ENCODE assay signal across 12 cellular contexts in the genomic region with DNA sequence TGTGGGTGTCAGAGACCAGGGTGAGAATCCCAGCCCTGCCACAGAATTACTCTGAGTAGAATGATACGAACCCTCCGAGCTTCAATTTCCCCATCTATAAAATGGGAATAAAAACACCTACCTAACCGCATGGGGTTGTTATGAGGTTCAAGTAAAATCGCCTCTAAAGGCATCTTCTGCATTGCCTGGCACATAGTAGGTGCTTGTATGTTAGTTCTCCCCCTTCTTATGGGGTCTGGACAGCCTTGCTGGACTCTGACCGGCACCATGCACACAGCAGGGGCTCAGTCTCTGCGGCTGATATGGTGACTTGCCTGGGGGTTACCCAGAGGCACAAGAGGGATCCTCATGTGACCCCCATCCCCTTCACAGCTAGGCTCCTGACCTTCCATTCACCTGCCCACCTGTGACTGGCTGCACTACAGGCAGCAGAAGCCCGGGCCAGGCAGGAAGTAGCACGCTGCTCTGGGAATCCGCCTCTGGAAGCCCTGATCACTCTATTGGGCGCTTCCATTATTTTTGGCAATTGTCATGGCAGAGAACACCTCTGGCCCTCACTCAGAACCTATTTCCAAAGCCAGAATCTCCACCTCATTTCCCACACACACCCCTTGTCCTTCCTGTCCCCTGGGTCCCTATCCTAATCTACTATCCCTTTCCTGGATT. TPM values are rescaled to one million over a fixed set of nuclear protein-coding genes. Genes with fewer than 3 reads are reported as not detected.
DNase-seq lines count a peak whose midpoint lies in the region; ATAC-seq, FAIRE-seq and TF ChIP-seq lines count a peak whose summit lies in the region.
"Had no signal": no experiment of that assay in that cellular context is flagged by ENCODE, and none has a peak within 500 bp of the region (broad histone marks: within the 10 kb centered on the region; RNA-seq: fewer than 3 reads in every experiment).

No MANE protein-coding gene starts in this region.

- H3K27ac ChIP-seq in mammary epithelial cell (ENCODE audit: insufficient read depth, low read depth, low read length) (peak overlapping the region; percentile 78), subcutaneous abdominal adipose tissue (ENCODE audit: low read depth, low read length) (peak overlapping the region; percentile 35)

- intact Hi-C loops in mammary epithelial cell (cut with micrococcal nuclease): no loop called here

- H3K36me3 ChIP-seq in mammary epithelial cell (ENCODE audit: insufficient read depth, low read length) (peaks cover 17% of the 10 kb centered on the region), subcutaneous abdominal adipose tissue (ENCODE audit: control insufficient read depth in 5 of 5, insufficient read depth in 5 of 5, low read length in 5 of 5) (no peaks in the 10 kb centered on the region)
- H3K36me3 ChIP-seq: adrenal gland had no signal

- H3K27me3 ChIP-seq in mammary epithelial cell (ENCODE audit: insufficient read depth, low read length): no peaks in the 10 kb centered on the region
- peaks cover 0 to 21% (median 9%) of the 10 kb centered on the region in 5 donors for H3K27me3 ChIP-seq in subcutaneous abdominal adipose tissue (ENCODE audit: control insufficient read depth in 5 of 5, insufficient read depth in 4 of 5, low read length in 5 of 5)
- H3K27me3 ChIP-seq: adrenal gland had no signal

- no TSS peak for BruUV-seq in mammary epithelial cell (replicated peaks; lab: Mats Ljungman, UMichigan)

- peaks cover 3% of the 10 kb centered on the region for H4K20me1 ChIP-seq in mammary epithelial cell (ENCODE audit: insufficient read depth, low read length)

- H3K4me1 ChIP-seq in mammary epithelial cell (ENCODE audit: insufficient read depth, low read length) (peaks cover 60% of the 10 kb centered on the region), subcutaneous abdominal adipose tissue (ENCODE audit: control insufficient read depth in 5 of 5, insufficient read depth in 5 of 5, low read length in 5 of 5) (peaks cover 22 to 79% (median 69%) of the 10 kb centered on the region in 5 donors)

- H3K4me3 ChIP-seq in mammary epithelial cell (replicated peaks in 1 of 3; ENCODE audit: insufficient read depth in 1 of 3, low read depth in 2 of 3, low read length in 3 of 3) (no peak overlapping the region), subcutaneous abdominal adipose tissue (ENCODE audit: low read depth in 1 of 5, low read length in 5 of 5) (peak overlapping the region; percentile 13 to 51 (median 38))
- H3K4me3 ChIP-seq: adrenal gland had no signal

- ATAC-seq in GM21515 (IDR thresholded peaks at IDR 0.05; ENCODE audit: unreplicated experiment) (no peak), HG02938 (IDR thresholded peaks at IDR 0.05; ENCODE audit: unreplicated experiment) (no peak), HG02981 (IDR thresholded peaks at IDR 0.05; ENCODE audit: unreplicated experiment) (no peak)

- CTCF ChIA-PET in mammary epithelial cell (lab: Charles Lee; ENCODE audit: low non-redundant PET): interaction anchor here (0.6 kb wide), 1 partner anchor 128 kb away, joined by 5 read pairs; no protein-coding TSS in a partner anchor

- peaks cover 99% of the 10 kb centered on the region for H3K79me2 ChIP-seq in mammary epithelial cell (ENCODE audit: insufficient read depth, low read length)

- 97% methylated on average over 9 of the region's 10 CpGs for WGBS in mammary epithelial cell (ENCODE audit: low coverage, missing lambda C conversion rate)

- dilution Hi-C loops in mammary epithelial cell (cut with HindIII; ENCODE audit: low sequenced_read_pairs): no loop called here

- TF ChIP-seq CTCF in mammary epithelial cell (conservative IDR thresholded peaks at IDR 0.05 in 1 of 2, IDR thresholded peaks at IDR 0.05 in 1 of 2; ENCODE audit: extremely low read depth in 1 of 2, insufficient read depth in 1 of 2, low read depth in 1 of 2, low read length in 2 of 2): no peak

- H3K9ac ChIP-seq in mammary epithelial cell (ENCODE audit: insufficient read depth, low read length): peak overlapping the region; percentile 64
- H3K9ac ChIP-seq in subcutaneous abdominal adipose tissue (ENCODE audit: low read length in 5 of 5): peak overlapping the region in 2 of 5 donors; percentile 14 to 25

- peak; percentile 44 for FAIRE-seq in HTR-8/SVneo (lab: Jason Lieb, UNC)
- FAIRE-seq: TTC549 had no signal

- in situ Hi-C loops in mammary epithelial cell (cut with MboI; ENCODE audit: low sequenced_read_pairs in 2 of 2): no loop called here

- no peak overlapping the region for H2AFZ ChIP-seq in mammary epithelial cell (ENCODE audit: low read depth, low read length)

- DNase-seq in HTR-8/SVneo (ENCODE audit: insufficient read length, low spot score): no peak
- no peak for DNase-seq in mammary epithelial cell
- DNase-seq in lung microvascular endothelial cell (ENCODE audit: low read depth in 2 of 2): peak; percentile 21 to 73
- no peak for DNase-seq in NCI-H748 treated with DMSO at 0.1 percent for 48 hours (lab: John Stamatoyannopoulos, UW)
- DNase-seq: CD4-positive, CD25-positive, alpha-beta regulatory T cell; endodermal cell had no signal

- H3K9me3 ChIP-seq in mammary epithelial cell (replicated peaks; ENCODE audit: insufficient read depth, low read length) (no peaks in the 10 kb centered on the region), subcutaneous abdominal adipose tissue (ENCODE audit: control insufficient read depth in 5 of 5, low read length in 5 of 5) (no peaks in the 10 kb centered on the region)
- H3K9me3 ChIP-seq: adrenal gland had no signal

- peak overlapping the region; percentile 64 for H3K4me2 ChIP-seq in mammary epithelial cell (ENCODE audit: insufficient read depth, low read depth, low read length)

RNA-seq across cellular contexts. Expression of a gene that starts 6.0 kb away (rescaled TPM):
- total RNA-seq in mammary epithelial cell (100 to 1,000 TPM in 1 of 2 donors, 10 to 100 TPM in 1; 72.2 to 116 TPM), lung microvascular endothelial cell (0.99 and 2.0 TPM in 2 replicates)
- polyA plus RNA-seq in mammary epithelial cell: 35.3 TPM
- polyA minus RNA-seq in mammary epithelial cell: 112 TPM

Comparison
In these comparisons a context has a peak if more than half of its experiments do, and no peak if none do; other contexts are left out.
1. DNase-seq: peak in lung microvascular endothelial cell (2 of 2); none in HTR-8/SVneo (single experiment), mammary epithelial cell (single experiment) and NCI-H748 treated with DMSO at 0.1 percent for 48 hours (single experiment).
2. H3K4me3 ChIP-seq: peak in subcutaneous abdominal adipose tissue (5 of 5); none in mammary epithelial cell (0 of 3).
3. RNA of a gene that starts 6.0 kb away (total RNA-seq): 72.2 to 116 TPM in mammary epithelial cell; 0.99 to 2.0 TPM in lung microvascular endothelial cell; every median in the first group is over 10 times any median in the second.